ENCODE assay signal across 20 cellular contexts in the genomic region with DNA sequence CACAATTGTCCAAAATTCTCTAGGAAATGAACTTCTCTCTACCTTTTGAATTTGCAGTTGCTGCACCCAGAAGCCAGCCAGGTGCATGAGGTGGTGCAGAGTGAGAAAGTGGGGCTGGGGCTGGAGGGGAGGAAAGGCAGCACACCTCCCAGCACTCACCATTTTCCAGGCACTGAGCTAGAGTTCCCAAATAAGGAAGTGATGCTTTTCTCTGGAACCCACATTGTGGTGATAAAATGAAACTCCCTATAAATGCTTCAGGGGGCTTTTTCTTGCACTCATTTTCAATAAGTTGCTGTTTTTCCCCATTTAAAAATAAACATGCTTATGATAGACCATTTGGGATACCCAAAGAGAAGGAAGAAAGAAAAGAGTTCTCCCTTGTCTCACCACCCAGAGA.
"Had no signal": no experiment of that assay in that cellular context is flagged by ENCODE, and none has a peak within 500 bp of the region (broad histone marks: within the 10 kb centered on the region; RNA-seq: fewer than 3 reads in every experiment).

No MANE protein-coding gene starts in this region.

- H3K27ac Mint-ChIP-seq: activated naive CD8-positive, alpha-beta T cell; activated T-cell treated with anti-CD3 and anti-CD28 coated beads, Interleukin-2, amount 50 U/mL, for 24 hours; activated T-helper 2 cell treated with anti-CD3 and anti-CD28 coated beads, Interferon-gamma antibody, Interleukin-2, Interleukin-4, amounts not matched to agents 10 μg/mL and 5 μg/mL and 100 μg/mL, durations not matched to agents 14 hours and 24 hours and 36 hours; effector memory CD8-positive, alpha-beta T cell; stimulated activated naive CD8-positive, alpha-beta T cell treated with anti-CD3 and anti-CD28 coated beads, Interleukin-15, Interleukin-2, amounts not matched to agents 100 ng/mL and 50 ng/mL, for 24 hours had no signal

- H3K4me3 ChIP-seq: lower lobe of right lung, ovary, prostate gland, spleen, thyroid gland, upper lobe of right lung had no signal

- H3K9me3 ChIP-seq: lower lobe of right lung, ovary, prostate gland, spleen, thyroid gland, upper lobe of right lung had no signal

- H3K27ac ChIP-seq: lower lobe of right lung, prostate gland, thyroid gland, upper lobe of right lung had no signal

- H3K9me3 Mint-ChIP-seq: activated T-cell treated with anti-CD3 and anti-CD28 coated beads, Interleukin-2, amount 50 U/mL, for 24 hours; activated T-helper 2 cell treated with anti-CD3 and anti-CD28 coated beads, Interferon-gamma antibody, Interleukin-2, Interleukin-4, amounts not matched to agents 10 μg/mL and 5 μg/mL and 100 μg/mL, durations not matched to agents 14 hours and 24 hours and 36 hours; naive B cell; stimulated activated naive CD8-positive, alpha-beta T cell treated with anti-CD3 and anti-CD28 coated beads, Interleukin-15, Interleukin-2, amounts not matched to agents 100 ng/mL and 50 ng/mL, for 24 hours had no signal

- H3K36me3 Mint-ChIP-seq: activated naive CD8-positive, alpha-beta T cell; naive B cell had no signal

- H3K36me3 ChIP-seq: lower lobe of right lung, ovary, prostate gland, spleen, thyroid gland, upper lobe of right lung had no signal

- H3K4me1 ChIP-seq: prostate gland had no signal

- H3K27me3 ChIP-seq: ovary, spleen, thyroid gland, upper lobe of right lung had no signal

- DNase-seq: activated CD4-positive, alpha-beta T cell treated with anti-CD3 and anti-CD28 coated beads for 1 hour; activated CD4-positive, alpha-beta T cell treated with anti-CD3 and anti-CD28 coated beads, Interleukin-2, amount 50 U/mL, for 1 hour; activated naive CD4-positive, alpha-beta T cell; activated T-cell treated with anti-CD3 and anti-CD28 coated beads, Interleukin-2, amount 50 U/mL, for 24 hours; central memory CD4-positive, alpha-beta T cell; effector memory CD8-positive, alpha-beta T cell; foreskin melanocyte; kidney; lower lobe of right lung; naive B cell; ovary; spleen; stimulated activated CD4-positive, alpha-beta T cell treated with anti-CD3 and anti-CD28 coated beads, Interleukin-4, amount 100 ng/mL, for 24 hours; substantia nigra; thyroid gland; upper lobe of right lung had no signal

- H3K27me3 Mint-ChIP-seq: activated naive CD8-positive, alpha-beta T cell; activated T-cell treated with anti-CD3 and anti-CD28 coated beads, Interleukin-2, amount 50 U/mL, for 24 hours; effector memory CD8-positive, alpha-beta T cell; stimulated activated naive CD8-positive, alpha-beta T cell treated with anti-CD3 and anti-CD28 coated beads, Interleukin-15, Interleukin-2, amounts not matched to agents 100 ng/mL and 50 ng/mL, for 24 hours had no signal

- H3K4me3 Mint-ChIP-seq: activated naive CD8-positive, alpha-beta T cell; activated T-cell treated with anti-CD3 and anti-CD28 coated beads, Interleukin-2, amount 50 U/mL, for 24 hours; effector memory CD8-positive, alpha-beta T cell; naive B cell; stimulated activated naive CD8-positive, alpha-beta T cell treated with anti-CD3 and anti-CD28 coated beads, Interleukin-15, Interleukin-2, amounts not matched to agents 100 ng/mL and 50 ng/mL, for 24 hours had no signal
